Comparison of ENCODE assay signal across 11 cellular contexts in genomic region chr5:181170237-181170830, GRCh38. TPM values are rescaled to one million over a fixed set of nuclear protein-coding genes. Genes with fewer than 3 reads are reported as not detected.
DNase-seq lines count a peak whose midpoint lies in the region; ATAC-seq and TF ChIP-seq lines count a peak whose summit lies in the region.
"Had no signal": no experiment of that assay in that cellular context is flagged by ENCODE, and none has a peak within 500 bp of the region (broad histone marks: within the 10 kb centered on the region; RNA-seq: fewer than 3 reads in every experiment).

No MANE protein-coding gene starts in this region.

- CTCF ChIA-PET in MCF 10A (lab: Yijun Ruan, JAX): interaction anchor here (0.6 to 3.6 kb wide), 7 partner anchors 9 to 270 kb away, joined by 3 to 16 read pairs (median 3); no protein-coding TSS in a partner anchor

- TF ChIP-seq CTCF in MCF 10A (IDR thresholded peaks at IDR 0.05; ENCODE audit: unreplicated experiment): no peak
- no peak for TF ChIP-seq CTCF in breast epithelium (IDR thresholded peaks at IDR 0.05)
- no peak for TF ChIP-seq CTCF in fibroblast of villous mesenchyme (IDR thresholded peaks at IDR 0.05; ENCODE audit: insufficient read depth, low read depth, low read length)
- TF ChIP-seq CTCF in prostate gland (IDR thresholded peaks at IDR 0.05): no peak

- H3K36me3 ChIP-seq in breast epithelium (no peaks in the 10 kb centered on the region), prostate gland (no peaks in the 10 kb centered on the region)

- no peaks in the 10 kb centered on the region for H3K4me1 ChIP-seq in breast epithelium
- no peaks in the 10 kb centered on the region for H3K4me1 ChIP-seq in prostate gland (replicated peaks)

- no peak for ATAC-seq in T-helper 17 cell
- no peak for ATAC-seq in stimulated activated naive B cell treated with anti-CD40 and anti-IgM and Interleukin-4, amounts not matched to agents 10 μg/mL and 1 μg/mL and 100 μg/mL, for 72 hours (replicated peaks)

- no TSS peak for BruUV-seq in MCF 10A (replicated peaks; lab: Mats Ljungman, UMichigan)

- H3K27ac ChIP-seq in breast epithelium (no peak overlapping the region), prostate gland (no peak overlapping the region)

- H3K4me3 ChIP-seq in breast epithelium: no peak overlapping the region
- peak overlapping the region; percentile 46 for H3K4me3 ChIP-seq in fibroblast of villous mesenchyme (ENCODE audit: low read depth, low read length)
- no peak overlapping the region for H3K4me3 ChIP-seq in prostate gland

- H3K9me3 Mint-ChIP-seq in MCF 10A (ENCODE audit: unreplicated experiment): no peaks in the 10 kb centered on the region
- peaks cover 3 to 6% of the 10 kb centered on the region in 2 donors for H3K9me3 Mint-ChIP-seq in stimulated activated naive B cell treated with anti-CD40 and anti-IgM and Interleukin-4, amounts not matched to agents 10 μg/mL and 1 μg/mL and 100 μg/mL, for 72 hours

- intact Hi-C loops in MCF 10A (cut with micrococcal nuclease) (no loop called here), breast epithelium (cut with DNase I; ENCODE audit: low total_unique reads) (no loop called here), prostate gland (cut with DNase I) (no loop called here)

- peak overlapping the region; percentile 53 for H3K4me3 Mint-ChIP-seq in MCF 10A (ENCODE audit: unreplicated experiment)
- H3K4me3 Mint-ChIP-seq in T-helper 17 cell: peak overlapping the region; percentile 67
- peak overlapping the region; percentile 73 for H3K4me3 Mint-ChIP-seq in stimulated activated naive B cell treated with anti-CD40 and anti-IgM and Interleukin-4, amounts not matched to agents 10 μg/mL and 1 μg/mL and 100 μg/mL, for 72 hours

- H3K27me3 Mint-ChIP-seq in MCF 10A (ENCODE audit: insufficient read depth, unreplicated experiment) (no peaks in the 10 kb centered on the region), T-helper 17 cell (peaks cover 77% of the 10 kb centered on the region)
- H3K27me3 Mint-ChIP-seq in stimulated activated naive B cell treated with anti-CD40 and anti-IgM and Interleukin-4, amounts not matched to agents 10 μg/mL and 1 μg/mL and 100 μg/mL, for 72 hours: peaks cover 58 to 59% of the 10 kb centered on the region in 2 donors

- peaks cover 2 to 60% of the 10 kb centered on the region in 2 donors for H3K27me3 ChIP-seq in breast epithelium
- H3K27me3 ChIP-seq in prostate gland (replicated peaks; ENCODE audit: insufficient read depth): peaks cover 25% of the 10 kb centered on the region

- POLR2A ChIA-PET in MCF 10A (lab: Yijun Ruan, JAX): interaction anchor here (0.7 to 2.8 kb wide), 5 partner anchors 14 to 52 kb away, joined by 3 to 15 read pairs (median 4); no protein-coding TSS in a partner anchor

- 14% methylated on average over 33 of the region's 33 CpGs for WGBS in prostate gland

- H3K27ac Mint-ChIP-seq in MCF 10A (ENCODE audit: low read depth, unreplicated experiment) (no peak overlapping the region), T-helper 17 cell (peak overlapping the region; percentile 87)
- H3K27ac Mint-ChIP-seq in stimulated activated naive B cell treated with anti-CD40 and anti-IgM and Interleukin-4, amounts not matched to agents 10 μg/mL and 1 μg/mL and 100 μg/mL, for 72 hours: peak overlapping the region; percentile 93

- DNase-seq in MCF 10A (ENCODE audit: unreplicated experiment): peak; percentile 52
- DNase-seq in breast epithelium (ENCODE audit: low spot score in 2 of 2): no peak
- DNase-seq in T-helper 17 cell: no peak
- no peak for DNase-seq in fibroblast of villous mesenchyme (ENCODE audit: low read depth)
- no peak for DNase-seq in stimulated activated naive B cell treated with anti-CD40 and anti-IgM and Interleukin-4, amounts not matched to agents 10 μg/mL and 1 μg/mL and 100 μg/mL, for 72 hours
- no peak for DNase-seq in prostate gland (ENCODE audit: low spot score)
- DNase-seq in SIG-M5 treated with dmso at 0.1 percent for 504 hours (lab: John Stamatoyannopoulos, UW; ENCODE audit: unreplicated experiment): no peak
- DNase-seq in GM19240 (ENCODE audit: insufficient read length, low spot score): no peak
- DNase-seq: head of caudate nucleus, NCI-H187 had no signal

- H3K4me1 Mint-ChIP-seq in MCF 10A (ENCODE audit: insufficient read depth, unreplicated experiment): peaks cover 44% of the 10 kb centered on the region
- peaks cover 17% of the 10 kb centered on the region for H3K4me1 Mint-ChIP-seq in T-helper 17 cell
- peaks cover 29 to 49% of the 10 kb centered on the region in 2 donors for H3K4me1 Mint-ChIP-seq in stimulated activated naive B cell treated with anti-CD40 and anti-IgM and Interleukin-4, amounts not matched to agents 10 μg/mL and 1 μg/mL and 100 μg/mL, for 72 hours

- TF ChIP-seq POLR2A in breast epithelium (IDR thresholded peaks at IDR 0.05): no peak
- no peak for TF ChIP-seq POLR2A in prostate gland (IDR thresholded peaks at IDR 0.05)

- H3K36me3 Mint-ChIP-seq in MCF 10A (ENCODE audit: insufficient read depth, unreplicated experiment) (peaks cover 11% of the 10 kb centered on the region), T-helper 17 cell (ENCODE audit: low read depth) (peaks cover 7% of the 10 kb centered on the region)
- H3K36me3 Mint-ChIP-seq in stimulated activated naive B cell treated with anti-CD40 and anti-IgM and Interleukin-4, amounts not matched to agents 10 μg/mL and 1 μg/mL and 100 μg/mL, for 72 hours: peaks cover 8 to 10% of the 10 kb centered on the region in 2 donors

- H3K9me3 ChIP-seq in breast epithelium (no peaks in the 10 kb centered on the region), T-helper 17 cell (ENCODE audit: control insufficient read depth, low read length, poor library complexity, severe bottlenecking) (no peaks in the 10 kb centered on the region), prostate gland (no peaks in the 10 kb centered on the region)

RNA-seq across cellular contexts. Expression of gene OR2V2, which starts 22.9 kb away (rescaled TPM):
- total RNA-seq in MCF 10A (2022) (not detected in 2 replicates), breast epithelium (not detected), T-helper 17 cell (not detected), fibroblast of villous mesenchyme (not detected in 2 replicates), prostate gland (not detected)
- total RNA-seq: Daoy had no signal

RNA-seq across cellular contexts. Expression of gene TRIM7, which starts 34.7 kb away (rescaled TPM):
- total RNA-seq in MCF 10A (2022) (26.3 and 27.0 TPM in 2 replicates), breast epithelium (1 to 10 TPM in 2 of 3 donors, under 1 TPM in 1; 0.29 to 5.4 (median 5.2) TPM), T-helper 17 cell (1 to 10 TPM; 2.2 to 3.5 TPM), fibroblast of villous mesenchyme (2.2 and 2.3 TPM in 2 replicates), prostate gland (1 to 10 TPM; 4.5 to 6.4 TPM)

RNA-seq across cellular contexts. Expression of gene OR2V1, which starts 39.4 kb away (rescaled TPM):
- total RNA-seq in MCF 10A (2022) (not detected in 2 replicates), breast epithelium (not detected), T-helper 17 cell (not detected), fibroblast of villous mesenchyme (not detected in 2 replicates), prostate gland (not detected)
- total RNA-seq: Daoy had no signal

RNA-seq across cellular contexts. Expression of gene TRIM41, which starts 52.7 kb away (rescaled TPM):
- total RNA-seq in MCF 10A (2022) (42.8 and 49.4 TPM in 2 replicates), breast epithelium (10 to 100 TPM; 14.1 to 16.0 (median 15.1) TPM), T-helper 17 cell (10 to 100 TPM; 23.4 to 29.6 TPM), fibroblast of villous mesenchyme (9.9 and 12.2 TPM in 2 replicates), prostate gland (10 to 100 TPM; 16.9 to 28.3 TPM)
